Comparison of ENCODE assay signal across 24 cellular contexts in the genomic region with DNA sequence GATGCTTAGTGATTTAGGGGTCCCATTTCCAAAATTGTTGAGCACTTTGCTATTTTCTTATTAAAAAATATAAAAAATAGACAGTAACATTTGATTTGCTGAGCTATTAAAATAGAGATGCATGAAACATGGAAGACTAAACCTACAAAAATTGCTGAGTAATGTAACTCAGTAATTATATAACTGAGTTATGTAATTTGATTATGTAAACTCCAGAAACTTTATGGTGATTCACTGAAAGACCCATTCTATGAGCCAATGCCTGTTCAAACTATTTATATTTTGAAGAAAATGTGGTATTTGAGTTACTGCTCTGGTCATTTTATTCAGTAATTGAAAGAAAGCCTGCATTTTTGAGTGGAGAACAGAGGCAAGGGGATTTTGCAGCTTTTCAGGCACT.
"Had no signal": no experiment of that assay in that cellular context is flagged by ENCODE, and none has a peak within 500 bp of the region (broad histone marks: within the 10 kb centered on the region; RNA-seq: fewer than 3 reads in every experiment).

No MANE protein-coding gene starts in this region.

- H3K36me3 ChIP-seq: brain microvascular endothelial cell, esophagus squamous epithelium, gastrocnemius medialis, left ventricle myocardium inferior, neural progenitor cell, right atrium auricular region, tibial nerve had no signal

- ATAC-seq: gastrocnemius medialis, natural killer cell had no signal

- H3K4me2 ChIP-seq: hepatocyte, neural progenitor cell had no signal

- H3K27ac ChIP-seq: brain microvascular endothelial cell, esophagus squamous epithelium, gastrocnemius medialis, hepatocyte, left ventricle myocardium inferior, neural progenitor cell, right atrium auricular region, tibial nerve, VCaP had no signal

- H3K4me3 ChIP-seq: esophagus squamous epithelium, gastrocnemius medialis, hepatocyte, left ventricle myocardium inferior, lung, neural progenitor cell, right atrium auricular region, tibial nerve had no signal

- H3K4me1 ChIP-seq: esophagus squamous epithelium, gastrocnemius medialis, left ventricle myocardium inferior, neural progenitor cell, right atrium auricular region, tibial nerve had no signal

- H3K27me3 ChIP-seq: brain microvascular endothelial cell, esophagus squamous epithelium, gastrocnemius medialis, hepatocyte, neural progenitor cell, right atrium auricular region, tibial nerve had no signal

- DNase-seq: activated CD4-positive, alpha-beta memory T cell treated with anti-CD3 and anti-CD28 coated beads for 36 hours; activated CD4-positive, alpha-beta T cell treated with anti-CD3 and anti-CD28 coated beads, Interleukin-2, amount 10 ng/mL, durations not matched to agents 24 days and 14 days; activated CD4-positive, CD25-positive, alpha-beta regulatory T cell treated with anti-CD3 and anti-CD28 coated beads, Interleukin-2, amount 50 U/mL, for 72 hours; activated CD8-positive, alpha-beta memory T cell treated with anti-CD3 and anti-CD28 coated beads, Interleukin-2, amount 50 U/mL, for 4 hours; activated effector memory CD4-positive, alpha-beta T cell treated with anti-CD3 and anti-CD28 coated beads, Interleukin-2, amount 50 U/mL, for 16 hours; activated naive CD4-positive, alpha-beta T cell treated with anti-CD3 and anti-CD28 coated beads, Interleukin-2, amount 50 U/mL, for 16 hours; activated T-cell treated with anti-CD3 and anti-CD28 coated beads, Interleukin-2, amount 50 U/mL, for 1 hour; amniotic stem cell; brain microvascular endothelial cell; cortex of kidney; esophagus squamous epithelium; gastrocnemius medialis; islet precursor cell; left ventricle myocardium inferior; mesendoderm; natural killer cell; stimulated activated naive CD4-positive, alpha-beta T cell; T-helper 9 cell had no signal

- H3K9me3 ChIP-seq: esophagus squamous epithelium, gastrocnemius medialis, left ventricle myocardium inferior, right atrium auricular region, tibial nerve had no signal

- H2AFZ ChIP-seq: hepatocyte, neural progenitor cell had no signal

- H3K9ac ChIP-seq: neural progenitor cell had no signal
